In genomic region chr18:50967714-50968661, GRCh38 we compare ENCODE assay signal across 8 cellular contexts. TPM values are rescaled to one million over a fixed set of nuclear protein-coding genes. Genes with fewer than 3 reads are reported as not detected.
DNase-seq lines count a peak whose midpoint lies in the region; ATAC-seq and TF ChIP-seq lines count a peak whose summit lies in the region.

Gene ELAC1, plus strand, starts transcription at chr18:50968040. Its CDS starts 6,365 bp downstream, at chr18:50974405.

- peak within 1 kb of the TSS; percentile 94 to 100 (median 99) for H3K27ac ChIP-seq in adrenal gland
- H3K27ac ChIP-seq in heart right ventricle: peak within 1 kb of the TSS; percentile 89 to 100 (median 99)

- H3K27me3 Mint-ChIP-seq in progenitor cell of endocrine pancreas: no peaks in the 10 kb centered on the region

- TF ChIP-seq CTCF in GM12873 (IDR thresholded peaks at IDR 0.05; ENCODE audit: insufficient read depth, low read depth, low read length, missing control alignments) (peak; percentile 0), adrenal gland (IDR thresholded peaks at IDR 0.05) (peak in 3 of 6 experiments; percentile 9 to 16 (median 15)), heart right ventricle (IDR thresholded peaks at IDR 0.05) (peak in 2 of 9 donors; percentile 15 to 28), progenitor cell of endocrine pancreas (IDR thresholded peaks at IDR 0.05; ENCODE audit: unreplicated experiment) (peak; percentile 12)

- H3K36me3 ChIP-seq in adrenal gland (replicated peaks in 1 of 2) (no peaks in the 10 kb centered on the region), heart right ventricle (no peaks in the 10 kb centered on the region)

- H3K4me3 Mint-ChIP-seq in progenitor cell of endocrine pancreas (ENCODE audit: low read depth): peak within 1 kb of the TSS; percentile 93

- WGBS in adrenal gland, 4 donors: 0 to 1% (median 0%) methylated on average over 32 to 84 of the region's 84 CpGs
- 1% methylated on average over 84 of the region's 84 CpGs for WGBS in heart right ventricle, 2 donors

- peaks cover 3% of the 10 kb centered on the region for H3K36me3 Mint-ChIP-seq in progenitor cell of endocrine pancreas (ENCODE audit: insufficient read depth)

- intact Hi-C loops in adrenal gland (cut with DNase I): no loop called here
- intact Hi-C loops in heart right ventricle (cut with DNase I): loop anchor here in 5 of 10 donors (2.0 to 10.0 kb wide), 9 partner anchors 59 to 227 kb away; partner anchors contain the start of genes SMAD4 (in 4 of the 5), ME2 (in 3 of the 5), MEX3C (in 1 of the 5) and MRO (in 1 of the 5)

- peaks cover 17% of the 10 kb centered on the region for H3K4me1 Mint-ChIP-seq in progenitor cell of endocrine pancreas (ENCODE audit: low read depth)

- H3K9me3 ChIP-seq in adrenal gland (replicated peaks in 1 of 3) (no peaks in the 10 kb centered on the region), heart right ventricle (peaks cover 0 to 8% (median under 1%) of the 10 kb centered on the region in 11 donors)

- ATAC-seq in HG02610 (IDR thresholded peaks at IDR 0.05; ENCODE audit: unreplicated experiment): peak; percentile 96
- peak; percentile 97 to 99 (median 98) for ATAC-seq in heart right ventricle

- H3K27ac Mint-ChIP-seq in progenitor cell of endocrine pancreas: peak within 1 kb of the TSS; percentile 98

- H3K4me1 ChIP-seq in adrenal gland (replicated peaks in 1 of 2) (peaks cover 7 to 21% of the 10 kb centered on the region in 2 donors), heart right ventricle (peaks cover 0 to 28% (median 18%) of the 10 kb centered on the region in 9 donors)

- no peaks in the 10 kb centered on the region for H3K27me3 ChIP-seq in adrenal gland
- H3K27me3 ChIP-seq in heart right ventricle: no peaks in the 10 kb centered on the region

- TF ChIP-seq POLR2A in adrenal gland (IDR thresholded peaks at IDR 0.05): peak; percentile 95 to 96

- peak; percentile 85 for DNase-seq in NCI-H1092 (lab: John Stamatoyannopoulos, UW)
- peak; percentile 29 for DNase-seq in T follicular helper cell (ENCODE audit: low read depth)
- DNase-seq in adrenal gland: peak; percentile 76 to 86 (median 81)
- DNase-seq in heart right ventricle: peak; percentile 70 to 79
- peak; percentile 61 for DNase-seq in progenitor cell of endocrine pancreas (ENCODE audit: low spot score, unreplicated experiment)
- DNase-seq in ureter (ENCODE audit: low spot score): peak; percentile 72

- H3K9me3 Mint-ChIP-seq in progenitor cell of endocrine pancreas (ENCODE audit: low read depth): peaks cover 10% of the 10 kb centered on the region

- peak within 1 kb of the TSS; percentile 56 to 98 (median 82) for H3K4me3 ChIP-seq in adrenal gland
- peak within 1 kb of the TSS; percentile 75 to 98 (median 94) for H3K4me3 ChIP-seq in heart right ventricle

RNA-seq across cellular contexts. Expression of gene ELAC1, which starts in this region (rescaled TPM):
- total RNA-seq in adrenal gland: 10 to 100 TPM in 7 of 8 donors, 1 to 10 TPM in 1; 9.7 to 15.8 (median 12.2) TPM
- polyA plus RNA-seq in adrenal gland: 10 to 100 TPM in 1 of 3 donors, 1 to 10 TPM in 2; 6.5 to 20.0 (median 8.9) TPM
- total RNA-seq in heart right ventricle: 1 to 10 TPM; 3.5 to 6.5 (median 4.2) TPM
- polyA plus RNA-seq in heart right ventricle: 1 to 10 TPM; 2.6 to 6.7 TPM
- 8.5 and 9.2 TPM in 2 replicates for total RNA-seq in progenitor cell of endocrine pancreas
- total RNA-seq in ureter: 9.6 TPM

Comparison
In these comparisons a context has a peak if more than half of its experiments do, and no peak if none do; other contexts are left out.
1. Peak in every context shown above with its lines: DNase-seq, ATAC-seq, H3K4me3 ChIP-seq and H3K27ac ChIP-seq.
2. DNase-seq: peak in every context shown above with its lines; median percentile 85 in NCI-H1092; 81 in adrenal gland; 74 in heart right ventricle; 72 in ureter; 61 in progenitor cell of endocrine pancreas; 29 in T follicular helper cell.